Comparison of ENCODE assay signal across 28 cellular contexts in genomic region chr10:122014652-122015248, GRCh38. TPM values are rescaled to one million over a fixed set of nuclear protein-coding genes. Genes with fewer than 3 reads are reported as not detected.
DNase-seq lines count a peak whose midpoint lies in the region; ATAC-seq and TF ChIP-seq lines count a peak whose summit lies in the region.
"Had no signal": no experiment of that assay in that cellular context is flagged by ENCODE, and none has a peak within 500 bp of the region (broad histone marks: within the 10 kb centered on the region; RNA-seq: fewer than 3 reads in every experiment).

No MANE protein-coding gene starts in this region.

- no peaks in the 10 kb centered on the region for H3K9me3 ChIP-seq in mucosa of descending colon
- H3K9me3 ChIP-seq in thyroid gland: no peaks in the 10 kb centered on the region
- H3K9me3 ChIP-seq: esophagus squamous epithelium, HAP-1, ovary, SK-N-SH had no signal

- H3K27ac ChIP-seq in thyroid gland: peak overlapping the region; percentile 11 to 44 (median 30)
- H3K27ac ChIP-seq: KMS-11, ovary had no signal

- no peaks in the 10 kb centered on the region for H3K27me3 ChIP-seq in thyroid gland
- H3K27me3 ChIP-seq: esophagus squamous epithelium, ovary had no signal

- H3K4me1 ChIP-seq in mucosa of descending colon (ENCODE audit: low read depth) (peaks cover 6% of the 10 kb centered on the region), thyroid gland (peaks cover 22 to 24% of the 10 kb centered on the region in 2 donors)

- in situ Hi-C loops in ACHN (cut with HindIII; ENCODE audit: low pct_ligation_motif_present, low pct_unique_long_range_greater_than_20kb, low sequenced_read_pairs): no loop called here

- TF ChIP-seq POLR2A in thyroid gland (IDR thresholded peaks at IDR 0.05): no peak

- ATAC-seq in left cardiac atrium (peak; percentile 30 to 35), mucosa of descending colon (peak; percentile 65), GM21717 (IDR thresholded peaks at IDR 0.05; ENCODE audit: unreplicated experiment) (no peak)
- ATAC-seq: sciatic nerve, T-helper 17 cell had no signal

- WGBS in thyroid gland, 2 donors: 42 to 52% methylated on average over 3 of the region's 3 CpGs

- TF ChIP-seq CTCF in mucosa of descending colon (IDR thresholded peaks at IDR 0.05) (no peak), thyroid gland (IDR thresholded peaks at IDR 0.05) (no peak)

- H3K4me3 ChIP-seq in mucosa of descending colon (no peak overlapping the region), thyroid gland (replicated peaks in 1 of 3) (no peak overlapping the region)
- H3K4me3 ChIP-seq: esophagus squamous epithelium, HAP-1, ovary had no signal

- no peaks in the 10 kb centered on the region for H3K36me3 ChIP-seq in mucosa of descending colon (ENCODE audit: low read depth)
- no peaks in the 10 kb centered on the region for H3K36me3 ChIP-seq in thyroid gland
- H3K36me3 ChIP-seq: esophagus squamous epithelium, HAP-1, ovary had no signal

- peak; percentile 2 for DNase-seq in LoVo (ENCODE audit: low spot score)
- DNase-seq in left cardiac atrium: no peak
- DNase-seq in mucosa of descending colon: peak in 1 of 3 donors; percentile 67
- peak in 1 of 2 donors; percentile 20 for DNase-seq in thyroid gland
- no peak for DNase-seq in ACHN
- DNase-seq in NCI-H2107 (lab: John Stamatoyannopoulos, UW): no peak
- DNase-seq: activated T-cell treated with anti-CD3 and anti-CD28 coated beads for 4 hours; anterior cingulate cortex; C1 segment of cervical spinal cord; COR-L47; cortex of kidney; DND-41; endodermal cell; esophagus squamous epithelium; foreskin melanocyte; hippocampal formation; NCI-H1436; NCI-H2081 treated with DMSO at 0.1 percent for 48 hours; nephron progenitor cell; ovary; RPMI8226; SK-N-SH; stimulated activated naive CD4-positive, alpha-beta T cell treated with Interleukin-2 at 50 U/mL for 16 hours; T-helper 17 cell had no signal

- intact Hi-C loops in left cardiac atrium (cut with DNase I) (no loop called here), mucosa of descending colon (cut with DNase I, micrococcal nuclease) (no loop called here), thyroid gland (cut with DNase I) (no loop called here)

RNA-seq across cellular contexts. Expression of gene TACC2, which starts 25.8 kb away (rescaled TPM):
- total RNA-seq in left cardiac atrium (100 to 1,000 TPM; 210 to 237 TPM), mucosa of descending colon (100 to 1,000 TPM in 2 of 3 donors, 10 to 100 TPM in 1; 97.5 to 170 (median 133) TPM), thyroid gland (100 to 1,000 TPM in 3 of 4 donors, 10 to 100 TPM in 1; 95.9 to 122 (median 114) TPM)
- total RNA-seq: T-helper 17 cell had no signal

RNA-seq across cellular contexts. Expression of gene NSMCE4A, which starts 39.7 kb away (rescaled TPM):
- total RNA-seq in left cardiac atrium (10 to 100 TPM; 31.4 to 35.8 TPM), mucosa of descending colon (10 to 100 TPM; 50.2 to 69.8 (median 62.2) TPM), thyroid gland (100 to 1,000 TPM in 2 of 4 donors, 10 to 100 TPM in 2; 73.1 to 133 (median 111) TPM)
